28 cellular contexts compared by ENCODE assay signal in the genomic region with DNA sequence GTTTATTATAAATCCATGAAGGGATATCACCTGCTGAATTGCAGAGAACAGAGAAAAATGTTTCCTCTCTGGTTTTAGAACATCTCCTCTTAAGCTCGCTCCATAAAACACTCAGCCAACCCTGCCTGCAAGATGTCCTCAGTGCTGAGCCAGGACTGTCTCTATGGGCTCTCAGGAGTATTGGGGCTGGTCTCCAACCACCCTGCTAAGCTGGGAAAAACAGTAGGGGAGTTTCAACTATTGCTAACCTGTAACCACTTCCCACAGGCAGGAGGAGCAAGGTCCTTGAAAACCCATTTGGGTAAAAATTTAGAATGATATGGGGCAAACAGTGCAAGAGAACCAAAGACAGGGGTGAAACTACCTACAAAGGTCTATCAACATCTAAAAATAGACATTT.
"Had no signal": no experiment of that assay in that cellular context is flagged by ENCODE, and none has a peak within 500 bp of the region (broad histone marks: within the 10 kb centered on the region; RNA-seq: fewer than 3 reads in every experiment).

No MANE protein-coding gene starts in this region.

- H3K27me3 ChIP-seq: colonic mucosa, esophagus squamous epithelium, ovary, transverse colon, upper lobe of right lung, uterus had no signal

- DNase-seq: colonic mucosa; effector CD8-positive, alpha-beta T cell; endodermal cell; erythroblast; esophagus squamous epithelium; hypothalamus; immature natural killer cell; islet precursor cell; mesendoderm; midbrain; naive thymus-derived CD8-positive, alpha-beta T cell; nephron progenitor cell; nucleus accumbens; ovary; posterior cingulate gyrus; psoas muscle; right cardiac atrium; small intestine; stimulated activated CD4-positive, alpha-beta T cell treated with anti-CD3 and anti-CD28 coated beads, Interleukin-15, amount 100 ng/mL, for 24 hours; stimulated activated CD4-positive, alpha-beta T cell treated with anti-CD3 and anti-CD28 coated beads, Interleukin-2, amount 100 ng/mL, for 48 hours; stimulated activated naive B cell treated with anti-CD40 and anti-IgM and Interleukin-4, amounts not matched to agents 10 μg/mL and 1 μg/mL and 100 μg/mL, for 72 hours; transverse colon; upper lobe of right lung; uterus had no signal

- H3K27ac ChIP-seq: colonic mucosa, ovary, psoas muscle, thoracic aorta, transverse colon, upper lobe of right lung, uterus had no signal

- ATAC-seq: naive thymus-derived CD8-positive, alpha-beta T cell; psoas muscle; right cardiac atrium; stimulated activated naive B cell treated with anti-CD40 and anti-IgM and Interleukin-4, amounts not matched to agents 10 μg/mL and 1 μg/mL and 100 μg/mL, for 72 hours; upper lobe of right lung had no signal

- H3K4me1 ChIP-seq: colonic mucosa, psoas muscle had no signal

- FAIRE-seq: endothelial cell of umbilical vein, frontal cortex, small intestine had no signal

- H3K4me3 ChIP-seq: colonic mucosa, esophagus squamous epithelium, lung, ovary, psoas muscle, thoracic aorta, transverse colon, upper lobe of right lung, uterus had no signal

- H3K9me3 ChIP-seq: colonic mucosa, esophagus squamous epithelium, ovary, psoas muscle, thoracic aorta, transverse colon, upper lobe of right lung, uterus had no signal

- H3K36me3 ChIP-seq: colonic mucosa, esophagus squamous epithelium, ovary, thoracic aorta, transverse colon, upper lobe of right lung, uterus had no signal
